ENCODE assay signal across 11 cellular contexts in the genomic region with DNA sequence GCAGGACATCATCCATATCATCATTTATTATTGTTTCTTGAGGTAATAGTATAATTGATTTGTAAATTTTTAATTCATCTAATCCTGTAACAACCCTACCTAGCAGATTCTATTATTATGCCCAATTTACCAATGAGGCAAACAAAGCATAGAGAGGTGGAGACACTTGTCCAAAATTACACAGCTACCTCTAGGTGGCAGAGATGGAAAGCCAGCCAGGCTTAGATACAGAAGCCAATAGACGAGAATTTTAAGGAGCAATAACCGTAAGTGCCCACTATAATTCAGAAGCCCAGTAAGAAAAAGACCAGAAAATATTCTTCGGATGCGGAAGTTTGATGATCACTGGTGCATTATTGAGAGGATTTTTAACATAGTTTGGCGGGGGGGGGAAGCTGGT. TPM values are rescaled to one million over a fixed set of nuclear protein-coding genes. Genes with fewer than 3 reads are reported as not detected.
DNase-seq lines count a peak whose midpoint lies in the region; ATAC-seq, FAIRE-seq and TF ChIP-seq lines count a peak whose summit lies in the region.
"Had no signal": no experiment of that assay in that cellular context is flagged by ENCODE, and none has a peak within 500 bp of the region (broad histone marks: within the 10 kb centered on the region; RNA-seq: fewer than 3 reads in every experiment).

No MANE protein-coding gene starts in this region.

- TF ChIP-seq EP300 in GM12878 (IDR thresholded peaks at IDR 0.05; ENCODE audit: borderline replicate concordance in 1 of 2, control insufficient read depth in 1 of 2, low read depth in 2 of 2, low read length in 2 of 2), result no peak

- H3K4me2 ChIP-seq in GM12878 (ENCODE audit: control insufficient read depth, insufficient read depth), result no peak overlapping the region
- no peak overlapping the region for H3K4me2 ChIP-seq in neural progenitor cell

- peaks cover 4% of the 10 kb centered on the region for H3K4me1 Mint-ChIP-seq in neural progenitor cell

- intact Hi-C loops in GM12878 (cut with micrococcal nuclease; ENCODE audit: unreplicated experiment), result loop anchor here (1.0 to 5.0 kb wide), 2 partner anchors 98 to 99 kb away; no protein-coding TSS in a partner anchor

- H3K4me3 Mint-ChIP-seq in neural progenitor cell, result no peak overlapping the region
- H3K4me3 Mint-ChIP-seq: activated T-cell treated with anti-CD3 and anti-CD28 coated beads, Interleukin-2, amount 50 U/mL, for 24 hours; dendritic cell treated with granulocyte-macrophage colony-stimulating factor and Interleukin-4, amounts not matched to agents 40 ng/mL and 50 ng/mL, for 4 days had no signal

- no peak overlapping the region for H3K9ac ChIP-seq in GM12878 (ENCODE audit: control insufficient read depth, insufficient read depth, low read length)
- H3K9ac ChIP-seq in neural progenitor cell, result no peak overlapping the region

- CTCF ChIA-PET in GM12878 (lab: Yijun Ruan, JAX), result interaction anchor here (0.7 to 3.0 kb wide), 23 partner anchors 8 to 239 kb away, joined by 3 to 57 read pairs (median 6); no protein-coding TSS in a partner anchor

- H3K27ac Mint-ChIP-seq in neural progenitor cell, result no peak overlapping the region
- H3K27ac Mint-ChIP-seq: activated T-cell treated with anti-CD3 and anti-CD28 coated beads, Interleukin-2, amount 50 U/mL, for 24 hours; dendritic cell treated with granulocyte-macrophage colony-stimulating factor and Interleukin-4, amounts not matched to agents 40 ng/mL and 50 ng/mL, for 4 days had no signal

- H3K36me3 ChIP-seq in GM12878 (ENCODE audit: control insufficient read depth in 2 of 2, insufficient read depth in 2 of 2, low read length in 1 of 2) (no peaks in the 10 kb centered on the region), neural progenitor cell (no peaks in the 10 kb centered on the region)
- H3K36me3 ChIP-seq: sigmoid colon had no signal

- SMC1A ChIA-PET in GM12878 (lab: Charles Lee; ENCODE audit: uncharacterized antibody, unreplicated experiment), result interaction anchor here (0.7 to 3.1 kb wide), 21 partner anchors 9 to 311 kb away, joined by 3 to 29 read pairs (median 3); no protein-coding TSS in a partner anchor

- H3K9me3 Mint-ChIP-seq in neural progenitor cell, result no peaks in the 10 kb centered on the region
- H3K9me3 Mint-ChIP-seq: activated T-cell treated with anti-CD3 and anti-CD28 coated beads, Interleukin-2, amount 50 U/mL, for 24 hours; dendritic cell treated with granulocyte-macrophage colony-stimulating factor and Interleukin-4, amounts not matched to agents 40 ng/mL and 50 ng/mL, for 4 days had no signal

- H3K79me2 ChIP-seq in GM12878 (ENCODE audit: control insufficient read depth, insufficient read depth, low read length) (no peaks in the 10 kb centered on the region), neural progenitor cell (ENCODE audit: low read depth) (no peaks in the 10 kb centered on the region)

- H3K27ac ChIP-seq in GM12878 (ENCODE audit: control insufficient read depth, insufficient read depth), result no peak overlapping the region
- H3K27ac ChIP-seq in neural progenitor cell, result no peak overlapping the region
- H3K27ac ChIP-seq: sigmoid colon had no signal

- no TSS peak for BruUV-seq in GM12878 (replicated peaks; lab: Mats Ljungman, UMichigan)

- FAIRE-seq in GM12878 (lab: Jason Lieb, UNC), result no peak
- FAIRE-seq: GM12892 had no signal

- peak; percentile 27 for DNase-seq in HT1080 (ENCODE audit: low read depth)
- DNase-seq in GM12878 (ENCODE audit: low read depth, low spot score), result no peak
- DNase-seq in neural progenitor cell (ENCODE audit: low spot score), result no peak
- DNase-seq in mesenteric fat pad (ENCODE audit: low spot score), result no peak
- DNase-seq: activated T-cell treated with anti-CD3 and anti-CD28 coated beads, Interleukin-2, amount 50 U/mL, for 24 hours; sigmoid colon had no signal

- RAD21 ChIA-PET in GM12878 (lab: Charles Lee; ENCODE audit: unreplicated experiment), result interaction anchor here (0.7 to 2.3 kb wide), 8 partner anchors 93 to 234 kb away, joined by 3 to 24 read pairs (median 4); no protein-coding TSS in a partner anchor

- H2AFZ ChIP-seq in GM12878 (ENCODE audit: control insufficient read depth, low read depth, low read length) (no peak overlapping the region), neural progenitor cell (replicated peaks) (no peak overlapping the region)

- ATAC-seq in GM12878 (peak; percentile 68), GM18502 (IDR thresholded peaks at IDR 0.05; ENCODE audit: poor library complexity, unreplicated experiment) (no peak), GM19467 (IDR thresholded peaks at IDR 0.05; ENCODE audit: unreplicated experiment) (no peak)

- TF ChIP-seq CTCF in GM12872 (IDR thresholded peaks at IDR 0.05; ENCODE audit: insufficient read depth, low read depth, low read length) (peak; percentile 34; the same call in 1 of the 3 replicates), GM12878 (IDR thresholded peaks at IDR 0.05 in 2 of 3, conservative IDR thresholded peaks at IDR 0.05 in 1 of 3; ENCODE audit: control insufficient read depth in 2 of 3, extremely low read depth in 1 of 3, insufficient read depth in 1 of 3, low read depth in 3 of 3, low read length in 3 of 3) (peak; percentile 26 to 48 (median 30); a peak in 4 of 6 replicates), neural progenitor cell (IDR thresholded peaks at IDR 0.05) (peak; percentile 38)

- H3K4me1 ChIP-seq in GM12878 (ENCODE audit: control insufficient read depth, insufficient read depth, low read length), result no peaks in the 10 kb centered on the region
- peaks cover 6% of the 10 kb centered on the region for H3K4me1 ChIP-seq in neural progenitor cell

- 39% methylated on average over 5 of the region's 5 CpGs for WGBS in GM12878 (ENCODE audit: insufficient coverage, insufficient replicate concordance, low lambda C conversion rate, missing lambda C conversion rate)

- H3K9me3 ChIP-seq in GM12878 (replicated peaks; ENCODE audit: control insufficient read depth, insufficient read depth, low read length) (no peaks in the 10 kb centered on the region), neural progenitor cell (ENCODE audit: low read depth) (no peaks in the 10 kb centered on the region)
- H3K9me3 ChIP-seq: sigmoid colon had no signal

- H3K4me3 ChIP-seq in GM12878 (no peak overlapping the region), neural progenitor cell (no peak overlapping the region)
- H3K4me3 ChIP-seq: sigmoid colon had no signal

- no peaks in the 10 kb centered on the region for H3K36me3 Mint-ChIP-seq in neural progenitor cell

- POLR2A ChIA-PET in GM12878 (lab: Charles Lee), result no interaction called here

- H3K27me3 ChIP-seq in GM12878 (replicated peaks in 1 of 2; ENCODE audit: control insufficient read depth in 2 of 2, insufficient read depth in 2 of 2, low read length in 1 of 2) (no peaks in the 10 kb centered on the region), neural progenitor cell (no peaks in the 10 kb centered on the region)
- H3K27me3 ChIP-seq: sigmoid colon had no signal

- no peaks in the 10 kb centered on the region for H4K20me1 ChIP-seq in GM12878 (ENCODE audit: control insufficient read depth, insufficient read depth)
- H4K20me1 ChIP-seq in neural progenitor cell (ENCODE audit: low read depth), result no peaks in the 10 kb centered on the region

- no peak for TF ChIP-seq POLR2A in GM12878 (IDR thresholded peaks at IDR 0.05; ENCODE audit: low read depth, low read length)

- H3K27me3 Mint-ChIP-seq in neural progenitor cell (ENCODE audit: insufficient read depth, low read depth), result peaks cover 4% of the 10 kb centered on the region
- H3K27me3 Mint-ChIP-seq: activated T-cell treated with anti-CD3 and anti-CD28 coated beads, Interleukin-2, amount 50 U/mL, for 24 hours; dendritic cell treated with granulocyte-macrophage colony-stimulating factor and Interleukin-4, amounts not matched to agents 40 ng/mL and 50 ng/mL, for 4 days had no signal

- H3F3A ChIP-seq in neural progenitor cell (ENCODE audit: low read depth), result no peaks in the 10 kb centered on the region

- peak; percentile 64 for TF ChIP-seq RAD21 in GM12878 (IDR thresholded peaks at IDR 0.05; ENCODE audit: insufficient read depth, low read depth, low read length)

- in situ Hi-C loops in GM12878 (cut with MboI), result no loop called here

TF ChIP-seq in GM12878, 131 proteins besides CTCF, POLR2A, EP300 and RAD21:
- TF ChIP-seq MEF2A (IDR thresholded peaks at IDR 0.05; ENCODE audit: insufficient read depth, low read depth, low read length) (no peak), ZNF274 (IDR thresholded peaks at IDR 0.05; ENCODE audit: insufficient read depth, insufficient read length) (no peak), SMAD1 (IDR thresholded peaks at IDR 0.05; ENCODE audit: low read depth, partially characterized antibody) (no peak), PAX8 (IDR thresholded peaks at IDR 0.05) (no peak), ZZZ3 (IDR thresholded peaks at IDR 0.05; ENCODE audit: control insufficient read depth, insufficient read length, low read depth) (no peak), SMC3 (IDR thresholded peaks at IDR 0.05; ENCODE audit: borderline replicate concordance, low read length) (peak; percentile 14; the same call in 1 of the 2 replicates)

RNA-seq across cellular contexts. Expression of gene ANK3, which starts 54.0 kb away (rescaled TPM):
- 0.53 and 0.58 TPM in 2 replicates for total RNA-seq in HT1080 (2014; rRNA removed; shearing (Covaris generic))
- polyA plus RNA-seq in HT1080 (2015; cell fraction: cytosol; rRNA removed), result 0.17 and 1.1 TPM in 2 replicates
- polyA plus RNA-seq in HT1080 (2015; cell fraction: nucleus; rRNA removed), result 1.1 and 1.4 TPM in 2 replicates
- total RNA-seq in GM12878 (2013; cell fraction: nucleolus; rRNA removed), result 1.7 and 2.1 TPM in 2 replicates
- total RNA-seq in GM12878 (2014; rRNA removed), result 0.11 TPM in 1 of 2 replicates, not detected in the other
- 0.22 and 0.51 TPM in 2 replicates for total RNA-seq in GM12878 (2014; rRNA removed; fragmentation: Illumina TruSeq; extraction: Trizol)
- total RNA-seq in GM12878 (2021), result 0.58 and 0.82 TPM in 2 replicates
- 0.10 TPM for polyA plus RNA-seq in GM12878 (2011; ENCODE audit: low read depth)
- polyA plus RNA-seq in GM12878 (2011; rRNA removed), result 0.19 and 0.58 TPM in 2 replicates
- polyA plus RNA-seq in GM12878 (2011; cell fraction: cytosol; rRNA removed), result 0.05 and 0.12 TPM in 2 replicates
- 0.25 and 0.28 TPM in 2 replicates for polyA plus RNA-seq in GM12878 (2011; cell fraction: nucleus; rRNA removed)
- 0.13 and 0.15 TPM in 2 replicates for polyA plus RNA-seq in GM12878 (2012)
- 0.14 and 0.24 TPM in 2 replicates for polyA plus RNA-seq in GM12878 (2014; fragmentation: Illumina TruSeq; extraction: Trizol)
- polyA plus RNA-seq in GM12878 (2014; fragmentation: Nextera tagmentation; extraction: Ambion mirVana), result under 1 TPM; 0.06 to 0.07 TPM
- 0.10 TPM in 1 of 2 replicates, not detected in the other for polyA plus RNA-seq in GM12878 (2014; rRNA removed)
- polyA plus RNA-seq in GM12878 (2016; fragmentation: Nextera tagmentation; extraction: Ambion mirVana), result under 1 TPM in 1 of 2 experiments, not detected in 1; 0.20 TPM
- polyA minus RNA-seq in GM12878 (2011; rRNA and poly(A)+ RNA removed), result 0.29 and 0.46 TPM in 2 replicates
- not detected in 2 replicates for polyA minus RNA-seq in GM12878 (2011; cell fraction: cytosol; rRNA and poly(A)+ RNA removed)
- 0.48 and 0.96 TPM in 2 replicates for polyA minus RNA-seq in GM12878 (2011; cell fraction: nucleus; rRNA and poly(A)+ RNA removed)
- total RNA-seq in neural progenitor cell (ENCODE audit: low replicate concordance), result 42.6 and 54.1 TPM in 2 replicates
- total RNA-seq in mesenteric fat pad, result 3.8 TPM
